Comparison of ENCODE assay signal across 9 cellular contexts in the genomic region with DNA sequence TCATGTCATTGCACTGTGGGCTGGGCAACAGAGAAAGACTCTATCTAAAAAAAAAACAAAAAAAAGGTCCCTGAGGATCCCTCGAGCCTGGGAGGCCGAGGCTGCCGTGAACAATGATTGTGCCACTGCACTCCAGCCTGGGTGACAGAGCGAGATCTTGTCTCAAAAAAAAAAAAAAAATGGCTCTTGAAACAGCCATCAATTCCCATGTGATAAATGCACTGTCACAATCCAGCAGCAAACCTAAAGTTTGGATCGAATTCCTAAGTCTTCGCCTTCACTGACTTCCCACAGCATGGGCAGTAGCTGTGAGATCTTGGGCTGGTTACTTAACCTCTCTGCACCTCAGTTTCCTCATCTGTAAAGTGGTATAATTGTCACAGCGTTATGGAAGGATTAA. TPM values are rescaled to one million over a fixed set of nuclear protein-coding genes. Genes with fewer than 3 reads are reported as not detected.
"Had no signal": no experiment of that assay in that cellular context is flagged by ENCODE, and none has a peak within 500 bp of the region (broad histone marks: within the 10 kb centered on the region; RNA-seq: fewer than 3 reads in every experiment).

No MANE protein-coding gene starts in this region.

- H3K27ac ChIP-seq: GM23248, HL-60 had no signal

- H3K4me1 ChIP-seq: HAP-1 had no signal

- H3K9me3 ChIP-seq: HAP-1 had no signal

- DNase-seq: GM23248, GOT3, H7, HFFc6, KG1 had no signal

- FAIRE-seq: HepG2 had no signal

- H2AFZ ChIP-seq: GM23248 had no signal

- H3K4me3 ChIP-seq: GM23248, HAP-1 had no signal

- H3K36me3 ChIP-seq: HAP-1 had no signal

- H3K9ac ChIP-seq: GM23248 had no signal

RNA-seq across cellular contexts. Expression of gene IGSF3, which starts 43.5 kb away (rescaled TPM):
- total RNA-seq: HFFc6 had no signal
- polyA plus RNA-seq: IgD-negative memory B cell had no signal
